Comparison of ENCODE assay signal across 1 cellular context in genomic region chr3:55897573-55898224, GRCh38.
TF ChIP-seq lines count a peak whose summit lies in the region.

No MANE protein-coding gene starts in this region.

TF ChIP-seq in GM12878, 131 proteins besides CTCF, POLR2A, EP300 and RAD21 (continued from another document):
- TF ChIP-seq BCL3 (IDR thresholded peaks at IDR 0.05; ENCODE audit: borderline replicate concordance, insufficient read depth, low read depth, low read length, poor library complexity, severe bottlenecking) (no peak), FOS (IDR thresholded peaks at IDR 0.05; ENCODE audit: borderline replicate concordance, extremely low read depth, insufficient read length) (no peak), TCF7 (IDR thresholded peaks at IDR 0.05; ENCODE audit: borderline replicate concordance) (no peak), BACH1 (IDR thresholded peaks at IDR 0.05; ENCODE audit: borderline replicate concordance) (no peak), ESRRA (IDR thresholded peaks at IDR 0.05; ENCODE audit: low read length) (no peak), MYC (IDR thresholded peaks at IDR 0.05; ENCODE audit: insufficient read depth, insufficient read length, insufficient replicate concordance, low read length, severe bottlenecking) (no peak)
TF ChIP-seq in GM12878: peak in this region for 0.
